In the genomic region with DNA sequence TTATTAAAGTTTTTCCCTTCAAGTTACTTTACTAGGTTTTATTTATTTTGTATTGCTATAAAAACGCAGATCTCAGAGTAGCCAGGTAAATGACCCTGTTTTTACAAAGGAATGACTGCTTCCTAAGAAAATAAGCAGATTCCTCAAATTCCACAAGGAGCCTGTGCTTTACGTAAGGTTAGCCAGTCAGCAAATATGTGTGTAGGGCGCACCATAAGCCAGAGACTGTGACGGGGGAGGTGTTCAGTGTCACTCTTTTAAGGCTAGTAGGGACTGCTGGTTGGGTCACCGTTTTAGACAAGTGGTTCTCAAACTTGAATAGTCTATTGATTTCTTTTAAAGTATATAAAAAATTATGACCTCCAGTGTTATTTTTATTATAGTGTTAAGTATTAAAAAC, we compare ENCODE assay signal across 1 cellular context.
TF ChIP-seq lines count a peak whose summit lies in the region.

No MANE protein-coding gene starts in this region.

TF ChIP-seq in WTC11, 78 proteins besides CTCF, POLR2A, EP300 and RAD21:
- TF ChIP-seq NR1H2 (CRISPR knock-in tag; IDR thresholded peaks at IDR 0.05) (no peak), RELA (CRISPR knock-in tag; IDR thresholded peaks at IDR 0.05; ENCODE audit: borderline replicate concordance) (no peak), JUN (CRISPR knock-in tag; IDR thresholded peaks at IDR 0.05) (no peak)
